1 cellular context compared by ENCODE assay signal in the genomic region with DNA sequence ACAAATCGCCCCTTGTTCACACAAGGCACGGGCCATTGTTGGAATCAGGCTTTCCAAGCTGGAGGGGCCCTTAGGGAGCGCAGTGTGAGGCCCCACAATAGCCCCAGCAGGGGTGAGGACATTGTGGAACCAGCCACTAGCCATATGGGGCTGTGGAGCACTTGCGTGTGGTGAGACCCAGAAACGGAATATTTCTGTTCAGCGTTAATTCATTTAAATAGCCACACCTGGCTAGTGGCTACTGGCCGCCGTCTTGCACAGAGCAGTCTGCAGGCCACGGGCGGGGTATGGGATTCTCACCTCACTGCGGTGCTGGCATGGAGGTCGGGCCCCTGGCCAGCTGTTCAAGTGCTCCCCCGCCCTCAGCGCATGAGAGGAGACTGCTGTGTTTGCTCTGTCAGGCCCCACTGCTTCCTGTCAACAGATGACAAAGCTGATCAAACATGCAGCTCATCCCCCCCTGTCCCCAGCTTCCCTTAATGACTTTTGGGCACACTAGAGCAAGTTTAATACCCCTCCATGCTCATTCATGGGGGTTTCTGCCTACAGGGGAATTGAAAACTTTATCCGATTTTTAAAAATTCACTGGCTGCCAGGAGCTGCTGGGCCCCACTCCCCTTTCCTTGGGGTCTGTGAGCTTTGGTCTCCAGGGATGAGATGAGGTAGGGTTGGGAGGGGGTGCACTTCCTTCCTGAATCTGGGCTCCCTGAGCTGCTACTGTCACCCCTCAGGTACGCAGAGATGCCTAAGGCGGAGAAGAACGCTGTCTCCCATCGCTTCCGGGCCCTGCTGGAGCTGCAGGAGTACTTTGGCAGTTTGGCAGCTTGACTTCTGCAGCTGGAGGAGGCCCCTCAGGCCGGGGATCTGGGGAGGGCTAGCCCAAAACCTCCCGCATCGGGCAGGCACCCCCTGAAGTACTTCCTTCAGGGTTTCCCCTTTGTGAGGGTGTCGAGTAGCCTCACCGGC.
TF ChIP-seq lines count a peak whose summit lies in the region.

No MANE protein-coding gene starts in this region.

TF ChIP-seq in HepG2, 621 proteins besides CTCF, POLR2A, EP300 and RAD21 (continued from another document and continues in another):
- TF ChIP-seq, protein P1, sequence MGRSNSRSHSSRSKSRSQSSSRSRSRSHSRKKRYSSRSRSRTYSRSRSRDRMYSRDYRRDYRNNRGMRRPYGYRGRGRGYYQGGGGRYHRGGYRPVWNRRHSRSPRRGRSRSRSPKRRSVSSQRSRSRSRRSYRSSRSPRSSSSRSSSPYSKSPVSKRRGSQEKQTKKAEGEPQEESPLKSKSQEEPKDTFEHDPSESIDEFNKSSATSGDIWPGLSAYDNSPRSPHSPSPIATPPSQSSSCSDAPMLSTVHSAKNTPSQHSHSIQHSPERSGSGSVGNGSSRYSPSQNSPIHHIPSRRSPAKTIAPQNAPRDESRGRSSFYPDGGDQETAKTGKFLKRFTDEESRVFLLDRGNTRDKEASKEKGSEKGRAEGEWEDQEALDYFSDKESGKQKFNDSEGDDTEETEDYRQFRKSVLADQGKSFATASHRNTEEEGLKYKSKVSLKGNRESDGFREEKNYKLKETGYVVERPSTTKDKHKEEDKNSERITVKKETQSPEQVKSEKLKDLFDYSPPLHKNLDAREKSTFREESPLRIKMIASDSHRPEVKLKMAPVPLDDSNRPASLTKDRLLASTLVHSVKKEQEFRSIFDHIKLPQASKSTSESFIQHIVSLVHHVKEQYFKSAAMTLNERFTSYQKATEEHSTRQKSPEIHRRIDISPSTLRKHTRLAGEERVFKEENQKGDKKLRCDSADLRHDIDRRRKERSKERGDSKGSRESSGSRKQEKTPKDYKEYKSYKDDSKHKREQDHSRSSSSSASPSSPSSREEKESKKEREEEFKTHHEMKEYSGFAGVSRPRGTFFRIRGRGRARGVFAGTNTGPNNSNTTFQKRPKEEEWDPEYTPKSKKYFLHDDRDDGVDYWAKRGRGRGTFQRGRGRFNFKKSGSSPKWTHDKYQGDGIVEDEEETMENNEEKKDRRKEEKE (IDR thresholded peaks at IDR 0.05) = no peak
- peak; percentile 71; the same call in 1 of the 2 replicates for TF ChIP-seq ZMAT3 (CRISPR knock-in tag; conservative IDR thresholded peaks at IDR 0.05)
- 0 out of 2 replicates have a peak, but pooled peaks have one; percentile 21 for TF ChIP-seq ZNF839 (CRISPR knock-in tag; IDR thresholded peaks at IDR 0.05; ENCODE audit: borderline replicate concordance)
- peak; percentile 92 for TF ChIP-seq MYC (CRISPR knock-in tag; IDR thresholded peaks at IDR 0.05; ENCODE audit: borderline replicate concordance)
- no peak; the same call in 1 of the 2 replicates for TF ChIP-seq ZNF550 (CRISPR knock-in tag; IDR thresholded peaks at IDR 0.05; ENCODE audit: borderline replicate concordance)
- TF ChIP-seq, protein P2, sequence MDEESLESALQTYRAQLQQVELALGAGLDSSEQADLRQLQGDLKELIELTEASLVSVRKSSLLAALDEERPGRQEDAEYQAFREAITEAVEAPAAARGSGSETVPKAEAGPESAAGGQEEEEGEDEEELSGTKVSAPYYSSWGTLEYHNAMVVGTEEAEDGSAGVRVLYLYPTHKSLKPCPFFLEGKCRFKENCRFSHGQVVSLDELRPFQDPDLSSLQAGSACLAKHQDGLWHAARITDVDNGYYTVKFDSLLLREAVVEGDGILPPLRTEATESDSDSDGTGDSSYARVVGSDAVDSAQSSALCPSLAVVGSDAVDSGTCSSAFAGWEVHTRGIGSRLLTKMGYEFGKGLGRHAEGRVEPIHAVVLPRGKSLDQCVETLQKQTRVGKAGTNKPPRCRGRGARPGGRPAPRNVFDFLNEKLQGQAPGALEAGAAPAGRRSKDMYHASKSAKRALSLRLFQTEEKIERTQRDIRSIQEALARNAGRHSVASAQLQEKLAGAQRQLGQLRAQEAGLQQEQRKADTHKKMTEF (CRISPR knock-in tag; IDR thresholded peaks at IDR 0.05) = peak; percentile 99
- TF ChIP-seq, protein P3, sequence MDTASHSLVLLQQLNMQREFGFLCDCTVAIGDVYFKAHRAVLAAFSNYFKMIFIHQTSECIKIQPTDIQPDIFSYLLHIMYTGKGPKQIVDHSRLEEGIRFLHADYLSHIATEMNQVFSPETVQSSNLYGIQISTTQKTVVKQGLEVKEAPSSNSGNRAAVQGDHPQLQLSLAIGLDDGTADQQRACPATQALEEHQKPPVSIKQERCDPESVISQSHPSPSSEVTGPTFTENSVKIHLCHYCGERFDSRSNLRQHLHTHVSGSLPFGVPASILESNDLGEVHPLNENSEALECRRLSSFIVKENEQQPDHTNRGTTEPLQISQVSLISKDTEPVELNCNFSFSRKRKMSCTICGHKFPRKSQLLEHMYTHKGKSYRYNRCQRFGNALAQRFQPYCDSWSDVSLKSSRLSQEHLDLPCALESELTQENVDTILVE (CRISPR knock-in tag; IDR thresholded peaks at IDR 0.05) = peak; percentile 90
- TF ChIP-seq NCOA1 (CRISPR knock-in tag; IDR thresholded peaks at IDR 0.05) = peak; percentile 93; the same call in 1 of the 2 replicates
- TF ChIP-seq KDM4B (CRISPR knock-in tag; IDR thresholded peaks at IDR 0.05) = peak; percentile 98
- peak; percentile 81 for TF ChIP-seq CREB1 (IDR thresholded peaks at IDR 0.05)
- TF ChIP-seq CREB1 (CRISPR knock-in tag; IDR thresholded peaks at IDR 0.05) = no peak
- peak; percentile 90 for TF ChIP-seq FOXP1 (IDR thresholded peaks at IDR 0.05)
- TF ChIP-seq FOXP1 (CRISPR knock-in tag; IDR thresholded peaks at IDR 0.05) = peak; percentile 99
- peak; percentile 83 for TF ChIP-seq GATAD1 (CRISPR knock-in tag; IDR thresholded peaks at IDR 0.05)
- peak; percentile 85; the same call in 1 of the 2 replicates for TF ChIP-seq ZFP1 (CRISPR knock-in tag; IDR thresholded peaks at IDR 0.05)
- TF ChIP-seq, protein P4, sequence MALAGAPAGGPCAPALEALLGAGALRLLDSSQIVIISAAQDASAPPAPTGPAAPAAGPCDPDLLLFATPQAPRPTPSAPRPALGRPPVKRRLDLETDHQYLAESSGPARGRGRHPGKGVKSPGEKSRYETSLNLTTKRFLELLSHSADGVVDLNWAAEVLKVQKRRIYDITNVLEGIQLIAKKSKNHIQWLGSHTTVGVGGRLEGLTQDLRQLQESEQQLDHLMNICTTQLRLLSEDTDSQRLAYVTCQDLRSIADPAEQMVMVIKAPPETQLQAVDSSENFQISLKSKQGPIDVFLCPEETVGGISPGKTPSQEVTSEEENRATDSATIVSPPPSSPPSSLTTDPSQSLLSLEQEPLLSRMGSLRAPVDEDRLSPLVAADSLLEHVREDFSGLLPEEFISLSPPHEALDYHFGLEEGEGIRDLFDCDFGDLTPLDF (CRISPR knock-in tag; IDR thresholded peaks at IDR 0.05) = no peak
- peak; percentile 94 for TF ChIP-seq NCOA2 (CRISPR knock-in tag; IDR thresholded peaks at IDR 0.05)
- TF ChIP-seq, protein P5, sequence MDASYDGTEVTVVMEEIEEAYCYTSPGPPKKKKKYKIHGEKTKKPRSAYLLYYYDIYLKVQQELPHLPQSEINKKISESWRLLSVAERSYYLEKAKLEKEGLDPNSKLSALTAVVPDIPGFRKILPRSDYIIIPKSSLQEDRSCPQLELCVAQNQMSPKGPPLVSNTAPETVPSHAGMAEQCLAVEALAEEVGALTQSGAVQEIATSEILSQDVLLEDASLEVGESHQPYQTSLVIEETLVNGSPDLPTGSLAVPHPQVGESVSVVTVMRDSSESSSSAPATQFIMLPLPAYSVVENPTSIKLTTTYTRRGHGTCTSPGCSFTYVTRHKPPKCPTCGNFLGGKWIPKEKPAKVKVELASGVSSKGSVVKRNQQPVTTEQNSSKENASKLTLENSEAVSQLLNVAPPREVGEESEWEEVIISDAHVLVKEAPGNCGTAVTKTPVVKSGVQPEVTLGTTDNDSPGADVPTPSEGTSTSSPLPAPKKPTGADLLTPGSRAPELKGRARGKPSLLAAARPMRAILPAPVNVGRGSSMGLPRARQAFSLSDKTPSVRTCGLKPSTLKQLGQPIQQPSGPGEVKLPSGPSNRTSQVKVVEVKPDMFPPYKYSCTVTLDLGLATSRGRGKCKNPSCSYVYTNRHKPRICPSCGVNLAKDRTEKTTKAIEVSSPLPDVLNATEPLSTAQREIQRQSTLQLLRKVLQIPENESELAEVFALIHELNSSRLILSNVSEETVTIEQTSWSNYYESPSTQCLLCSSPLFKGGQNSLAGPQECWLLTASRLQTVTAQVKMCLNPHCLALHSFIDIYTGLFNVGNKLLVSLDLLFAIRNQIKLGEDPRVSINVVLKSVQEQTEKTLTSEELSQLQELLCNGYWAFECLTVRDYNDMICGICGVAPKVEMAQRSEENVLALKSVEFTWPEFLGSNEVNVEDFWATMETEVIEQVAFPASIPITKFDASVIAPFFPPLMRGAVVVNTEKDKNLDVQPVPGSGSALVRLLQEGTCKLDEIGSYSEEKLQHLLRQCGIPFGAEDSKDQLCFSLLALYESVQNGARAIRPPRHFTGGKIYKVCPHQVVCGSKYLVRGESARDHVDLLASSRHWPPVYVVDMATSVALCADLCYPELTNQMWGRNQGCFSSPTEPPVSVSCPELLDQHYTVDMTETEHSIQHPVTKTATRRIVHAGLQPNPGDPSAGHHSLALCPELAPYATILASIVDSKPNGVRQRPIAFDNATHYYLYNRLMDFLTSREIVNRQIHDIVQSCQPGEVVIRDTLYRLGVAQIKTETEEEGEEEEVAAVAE (CRISPR knock-in tag; IDR thresholded peaks at IDR 0.05; ENCODE audit: borderline replicate concordance) = peak; percentile 86
- peak; percentile 56; the same call in 1 of the 2 replicates for TF ChIP-seq PHF8 (CRISPR knock-in tag; IDR thresholded peaks at IDR 0.05)
- TF ChIP-seq NR2F6 (IDR thresholded peaks at IDR 0.05) = peak; percentile 97
- TF ChIP-seq NR2F6 (CRISPR knock-in tag; IDR thresholded peaks at IDR 0.05) = peak; percentile 99
- no peak for TF ChIP-seq MTF1 (CRISPR knock-in tag; IDR thresholded peaks at IDR 0.05)
- TF ChIP-seq, protein P6, sequence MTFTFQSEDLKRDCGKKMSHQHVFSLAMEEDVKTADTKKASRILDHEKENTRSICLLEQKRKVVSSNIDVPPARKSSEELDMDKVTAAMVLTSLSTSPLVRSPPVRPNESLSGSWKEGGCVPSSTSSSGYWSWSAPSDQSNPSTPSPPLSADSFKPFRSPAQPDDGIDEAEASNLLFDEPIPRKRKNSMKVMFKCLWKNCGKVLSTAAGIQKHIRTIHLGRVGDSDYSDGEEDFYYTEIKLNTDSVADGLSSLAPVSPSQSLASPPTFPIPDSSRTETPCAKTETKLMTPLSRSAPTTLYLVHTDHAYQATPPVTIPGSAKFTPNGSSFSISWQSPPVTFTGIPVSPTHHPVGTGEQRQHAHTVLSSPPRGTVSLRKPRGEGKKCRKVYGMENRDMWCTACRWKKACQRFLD (CRISPR knock-in tag; IDR thresholded peaks at IDR 0.05; ENCODE audit: borderline replicate concordance) = no peak; the same call in 1 of the 2 replicates
- no peak for TF ChIP-seq SMAD9 (CRISPR knock-in tag; IDR thresholded peaks at IDR 0.05)
- 0 out of 2 replicates have a peak, but pooled peaks have one; percentile 59 for TF ChIP-seq LCORL (IDR thresholded peaks at IDR 0.05)
- TF ChIP-seq LCORL (CRISPR knock-in tag; IDR thresholded peaks at IDR 0.05) = peak; percentile 100
- TF ChIP-seq ZEB1 (IDR thresholded peaks at IDR 0.05; ENCODE audit: insufficient replicate concordance, low read depth) = peak; percentile 80
- TF ChIP-seq SOX13 (IDR thresholded peaks at IDR 0.05) = peak; percentile 81
- peak in 1 of 2 experiments; percentile 94; a peak in 2 of 4 replicates for TF ChIP-seq SOX13 (CRISPR knock-in tag; conservative IDR thresholded peaks at IDR 0.05 in 1 of 2, IDR thresholded peaks at IDR 0.05 in 1 of 2)
- TF ChIP-seq, protein P7, sequence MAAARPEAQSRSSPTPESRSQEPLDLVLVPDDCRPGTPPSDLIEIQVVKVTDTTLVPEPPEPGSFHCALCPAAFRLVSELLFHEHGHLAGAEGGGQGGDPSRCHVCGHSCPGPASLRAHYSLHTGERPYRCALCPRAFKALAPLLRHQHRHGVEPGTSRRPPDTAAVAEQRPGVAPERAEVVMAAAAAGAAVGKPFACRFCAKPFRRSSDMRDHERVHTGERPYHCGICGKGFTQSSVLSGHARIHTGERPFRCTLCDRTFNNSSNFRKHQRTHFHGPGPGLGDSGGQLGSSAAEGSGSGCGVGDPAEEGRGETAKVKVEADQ (CRISPR knock-in tag; IDR thresholded peaks at IDR 0.05; ENCODE audit: borderline replicate concordance) = peak; percentile 89; the same call in 1 of the 2 replicates
- TF ChIP-seq ZC3H4 (CRISPR knock-in tag; IDR thresholded peaks at IDR 0.05; ENCODE audit: borderline replicate concordance) = no peak
- TF ChIP-seq, protein P8, sequence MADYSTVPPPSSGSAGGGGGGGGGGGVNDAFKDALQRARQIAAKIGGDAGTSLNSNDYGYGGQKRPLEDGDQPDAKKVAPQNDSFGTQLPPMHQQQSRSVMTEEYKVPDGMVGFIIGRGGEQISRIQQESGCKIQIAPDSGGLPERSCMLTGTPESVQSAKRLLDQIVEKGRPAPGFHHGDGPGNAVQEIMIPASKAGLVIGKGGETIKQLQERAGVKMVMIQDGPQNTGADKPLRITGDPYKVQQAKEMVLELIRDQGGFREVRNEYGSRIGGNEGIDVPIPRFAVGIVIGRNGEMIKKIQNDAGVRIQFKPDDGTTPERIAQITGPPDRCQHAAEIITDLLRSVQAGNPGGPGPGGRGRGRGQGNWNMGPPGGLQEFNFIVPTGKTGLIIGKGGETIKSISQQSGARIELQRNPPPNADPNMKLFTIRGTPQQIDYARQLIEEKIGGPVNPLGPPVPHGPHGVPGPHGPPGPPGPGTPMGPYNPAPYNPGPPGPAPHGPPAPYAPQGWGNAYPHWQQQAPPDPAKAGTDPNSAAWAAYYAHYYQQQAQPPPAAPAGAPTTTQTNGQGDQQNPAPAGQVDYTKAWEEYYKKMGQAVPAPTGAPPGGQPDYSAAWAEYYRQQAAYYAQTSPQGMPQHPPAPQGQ (CRISPR knock-in tag; IDR thresholded peaks at IDR 0.05; ENCODE audit: borderline replicate concordance) = peak; percentile 99
- TF ChIP-seq ARNT (IDR thresholded peaks at IDR 0.05) = no peak
- TF ChIP-seq, protein P9, sequence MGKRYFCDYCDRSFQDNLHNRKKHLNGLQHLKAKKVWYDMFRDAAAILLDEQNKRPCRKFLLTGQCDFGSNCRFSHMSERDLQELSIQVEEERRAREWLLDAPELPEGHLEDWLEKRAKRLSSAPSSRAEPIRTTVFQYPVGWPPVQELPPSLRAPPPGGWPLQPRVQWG (CRISPR knock-in tag; IDR thresholded peaks at IDR 0.05; ENCODE audit: borderline replicate concordance, low read depth) = no peak
- peak; percentile 85 for TF ChIP-seq THAP11 (CRISPR knock-in tag; IDR thresholded peaks at IDR 0.05)
